ENCODE assay signal across 25 cellular contexts in genomic region chr3:58107597-58107996, GRCh38.
DNase-seq lines count a peak whose midpoint lies in the region; ATAC-seq, FAIRE-seq and TF ChIP-seq lines count a peak whose summit lies in the region.
"Had no signal": no experiment of that assay in that cellular context is flagged by ENCODE, and none has a peak within 500 bp of the region (broad histone marks: within the 10 kb centered on the region; RNA-seq: fewer than 3 reads in every experiment).

No MANE protein-coding gene starts in this region.

- peak overlapping the region; percentile 92; the same call in 1 of the 2 replicates for H3K27ac ChIP-seq in VCaP
- H3K27ac ChIP-seq in K562 (ENCODE audit: extremely low read depth, low read depth, low read length): 0 out of 3 replicates have a peak overlapping the region, but pooled peaks have one; percentile 17
- H3K27ac ChIP-seq in left lung: no peak overlapping the region
- H3K27ac ChIP-seq in parathyroid adenoma: peak overlapping the region; percentile 5
- H3K27ac ChIP-seq: A549; BLaER1 treated with 17β-estradiol and CSF1 and Interleukin-3, amounts not matched to agents 10 nM and 100 nM; GM23248; SJCRH30 had no signal

- no peak overlapping the region for H3K4me2 ChIP-seq in K562 (ENCODE audit: insufficient read depth, low read length)
- H3K4me2 ChIP-seq in parathyroid adenoma (ENCODE audit: low read length): peak overlapping the region; percentile 44
- H3K4me2 ChIP-seq: A549; BLaER1 treated with 17β-estradiol and CSF1 and Interleukin-3, amounts not matched to agents 10 nM and 100 nM had no signal

- no TSS peak for BruUV-seq in K562 (replicated peaks; lab: Mats Ljungman, UMichigan)

- no peaks in the 10 kb centered on the region for H3K9me3 ChIP-seq in K562 (replicated peaks; ENCODE audit: control insufficient read depth, insufficient read depth, low read depth, low read length)
- no peaks in the 10 kb centered on the region for H3K9me3 ChIP-seq in left lung
- H3K9me3 ChIP-seq in parathyroid adenoma (ENCODE audit: control insufficient read depth, low read length): no peaks in the 10 kb centered on the region
- H3K9me3 ChIP-seq: A549; BLaER1 treated with 17β-estradiol and CSF1 and Interleukin-3, amounts not matched to agents 10 nM and 100 nM; SJCRH30 had no signal

- intact Hi-C loops in K562 (cut with micrococcal nuclease) (no loop called here), left lung (cut with DNase I) (no loop called here)

- H3K9ac ChIP-seq in K562 (ENCODE audit: insufficient read depth in 1 of 2, low read depth in 2 of 2, low read length in 2 of 2) (peak overlapping the region in 1 of 2 experiments; percentile 35; a peak in 1 of 4 replicates), parathyroid adenoma (no peak overlapping the region)
- H3K9ac ChIP-seq: BLaER1 treated with 17β-estradiol and CSF1 and Interleukin-3, amounts not matched to agents 10 nM and 100 nM; GM23248 had no signal

- H4K20me1 ChIP-seq in K562 (replicated peaks; ENCODE audit: control insufficient read depth, insufficient read depth, low read length): no peaks in the 10 kb centered on the region
- H4K20me1 ChIP-seq: BLaER1 treated with 17β-estradiol and CSF1 and Interleukin-3, amounts not matched to agents 10 nM and 100 nM had no signal

- peak; percentile 62 for ATAC-seq in K562
- peak; percentile 27 for ATAC-seq in left lung
- ATAC-seq: A549, PC-3 had no signal

- CTCF ChIA-PET in K562 (lab: Yijun Ruan, JAX; ENCODE audit: low intra/inter-chr PET ratio): no interaction called here

- no peak for TF ChIP-seq POLR2A in K562 (conservative IDR thresholded peaks at IDR 0.05)

- H3K4me3 ChIP-seq in K562 (no peak overlapping the region), left lung (no peak overlapping the region), parathyroid adenoma (ENCODE audit: low read depth, low read length) (no peak overlapping the region)
- H3K4me3 ChIP-seq: A549; BLaER1 treated with 17β-estradiol and CSF1 and Interleukin-3, amounts not matched to agents 10 nM and 100 nM; GM23248; SJCRH30 had no signal

- H3K9me1 ChIP-seq in K562 (ENCODE audit: control insufficient read depth, insufficient read depth, low read length): no peaks in the 10 kb centered on the region

- no peaks in the 10 kb centered on the region for H3K27me3 ChIP-seq in K562 (ENCODE audit: control insufficient read depth in 2 of 2, insufficient read depth in 2 of 2, low read length in 2 of 2)
- H3K27me3 ChIP-seq in left lung: no peaks in the 10 kb centered on the region
- H3K27me3 ChIP-seq in parathyroid adenoma (ENCODE audit: control insufficient read depth, insufficient read depth, low read length): no peaks in the 10 kb centered on the region
- H3K27me3 ChIP-seq: BLaER1 treated with 17β-estradiol and CSF1 and Interleukin-3, amounts not matched to agents 10 nM and 100 nM; SJCRH30 had no signal

- no peaks in the 10 kb centered on the region for H3K79me2 ChIP-seq in K562 (ENCODE audit: control insufficient read depth, insufficient read depth, low read length)
- no peaks in the 10 kb centered on the region for H3K79me2 ChIP-seq in parathyroid adenoma

- no peak for TF ChIP-seq EP300 in K562 (IDR thresholded peaks at IDR 0.05; ENCODE audit: low read length)

- FAIRE-seq in K562 (lab: Jason Lieb, UNC): no peak
- FAIRE-seq: A549, D721Med, GM19239 had no signal

- WGBS in K562 (ENCODE audit: insufficient coverage, low coverage, missing lambda C conversion rate): 30% methylated on average over 6 of the region's 6 CpGs

- in situ Hi-C loops in K562 (cut with MboI): no loop called here

- TF ChIP-seq CTCF in VCaP (conservative IDR thresholded peaks at IDR 0.05) (no peak), K562 (IDR thresholded peaks at IDR 0.05 in 2 of 3, conservative IDR thresholded peaks at IDR 0.05 in 1 of 3; ENCODE audit: insufficient read depth in 2 of 3, low read depth in 1 of 3, low read length in 3 of 3) (no peak), left lung (IDR thresholded peaks at IDR 0.05) (no peak), parathyroid adenoma (IDR thresholded peaks at IDR 0.05) (no peak)

- DNase-seq in K562 (ENCODE audit: extremely low read depth in 1 of 4, low spot score in 3 of 4) (peak in 3 of 4 experiments; percentile 13 to 25 (median 17)), left lung (no peak), NOMO-1 treated with dmso at 0.1 percent for 144 hours (lab: John Stamatoyannopoulos, UW; ENCODE audit: unreplicated experiment) (no peak), NCI-H146 treated with DMSO at 0.1 percent for 48 hours (lab: John Stamatoyannopoulos, UW; ENCODE audit: unreplicated experiment) (no peak)
- DNase-seq in activated CD8-positive, alpha-beta memory T cell treated with anti-CD3 and anti-CD28 coated beads, Interleukin-2, amount 50 U/mL, for 4 hours: no peak
- DNase-seq: AML-193; CD4-positive, alpha-beta T cell; GM23248; H7; Kasumi-1; MV-4-11; NCI-H1105; NCI-H1436 treated with DMSO at 0.1 percent for 48 hours; NCI-H1930; NCI-H2107; NCI-H524; NCI-H748 treated with DMSO at 0.1 percent for 48 hours; PC-3; SJCRH30 had no signal

- H3K36me3 ChIP-seq in K562 (ENCODE audit: control insufficient read depth, insufficient read depth, low read length) (peaks cover 61% of the 10 kb centered on the region; the same call in 2 of the 3 replicates), left lung (peaks cover 0 to 87% of the 10 kb centered on the region in 2 donors), parathyroid adenoma (ENCODE audit: control insufficient read depth, insufficient read depth, low read length) (no peaks in the 10 kb centered on the region)
- H3K36me3 ChIP-seq: SJCRH30 had no signal

- H3K4me1 ChIP-seq in K562 (replicated peaks in 1 of 2; ENCODE audit: control insufficient read depth in 2 of 2, insufficient read depth in 2 of 2, low read length in 2 of 2) (peaks cover 0 to 4% of the 10 kb centered on the region in 2 experiments; a peak in 3 of 5 replicates), left lung (peaks cover 0 to 11% of the 10 kb centered on the region in 2 donors), parathyroid adenoma (peaks cover 50% of the 10 kb centered on the region)
- H3K4me1 ChIP-seq: BLaER1 treated with 17β-estradiol and CSF1 and Interleukin-3, amounts not matched to agents 10 nM and 100 nM had no signal

- no peak for TF ChIP-seq RAD21 in K562 (CRISPR knock-in tag; conservative IDR thresholded peaks at IDR 0.05 in 1 of 2, IDR thresholded peaks at IDR 0.05 in 1 of 2)

- H2AFZ ChIP-seq in K562 (ENCODE audit: low read depth, low read length) (no peak overlapping the region), parathyroid adenoma (peak overlapping the region; percentile 27)
- H2AFZ ChIP-seq: GM23248 had no signal

- POLR2A ChIA-PET in K562 (lab: Yijun Ruan, JAX): interaction anchor here (0.8 kb wide), 1 partner anchor 14 kb away, joined by 3 read pairs; no protein-coding TSS in a partner anchor

TF ChIP-seq in K562, 482 proteins besides CTCF, POLR2A, EP300 and RAD21 (continues in another document):
- TF ChIP-seq ZNF398 (CRISPR knock-in tag; IDR thresholded peaks at IDR 0.05) (no peak), RNF2 (IDR thresholded peaks at IDR 0.05) (no peak), FOXK1 (CRISPR knock-in tag; IDR thresholded peaks at IDR 0.05; ENCODE audit: borderline replicate concordance) (no peak), HEY1 (CRISPR knock-in tag; IDR thresholded peaks at IDR 0.05; ENCODE audit: borderline replicate concordance) (no peak), SMAD4 (CRISPR knock-in tag; conservative IDR thresholded peaks at IDR 0.05) (0 out of 2 replicates have a peak, but pooled peaks have one; percentile 29)

Comparison
In these comparisons a context has a peak if more than half of its experiments do, and no peak if none do; other contexts are left out.
1. H3K27ac ChIP-seq: peak in VCaP (single experiment), K562 (single experiment) and parathyroid adenoma (single experiment); none in left lung (0 of 2).
2. DNase-seq: peak in K562 (3 of 4); none in left lung (0 of 2), activated CD8-positive, alpha-beta memory T cell treated with anti-CD3 and anti-CD28 coated beads, Interleukin-2, amount 50 U/mL, for 4 hours (single experiment), NOMO-1 treated with dmso at 0.1 percent for 144 hours (single experiment) and NCI-H146 treated with DMSO at 0.1 percent for 48 hours (single experiment).